Comparison of ENCODE assay signal across 27 cellular contexts in the genomic region with DNA sequence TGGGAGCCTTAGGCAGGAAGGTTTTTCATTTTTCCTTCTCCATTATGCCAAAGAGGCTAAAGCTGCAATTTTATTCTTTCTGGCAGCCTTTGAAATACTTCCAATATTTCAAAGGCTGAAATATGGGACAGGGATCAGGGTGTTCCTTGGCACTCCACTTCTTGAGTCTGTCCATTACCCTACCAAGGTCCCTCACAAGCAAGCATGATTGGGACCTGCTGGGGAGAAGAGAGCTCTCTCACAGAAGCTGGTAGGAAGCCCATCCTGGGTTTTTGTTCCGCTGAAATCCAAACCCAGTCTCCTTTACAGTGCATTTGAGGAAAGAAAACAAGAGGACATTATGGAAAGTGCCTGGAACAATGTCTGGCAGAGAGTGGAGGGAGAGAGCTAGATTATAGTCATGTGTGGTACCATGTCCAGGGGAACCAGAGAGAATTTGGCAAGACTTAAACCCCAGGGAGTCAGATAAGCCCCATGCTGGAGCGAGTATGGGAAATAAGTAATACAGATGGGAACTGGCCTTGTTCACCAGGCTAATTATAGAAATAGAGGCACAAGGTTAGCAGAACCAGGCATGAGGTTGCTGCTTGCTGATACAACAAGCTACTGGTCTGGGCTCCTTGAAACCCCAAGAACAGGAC.
"Had no signal": no experiment of that assay in that cellular context is flagged by ENCODE, and none has a peak within 500 bp of the region (broad histone marks: within the 10 kb centered on the region; RNA-seq: fewer than 3 reads in every experiment).

No MANE protein-coding gene starts in this region.

- H3K4me1 ChIP-seq: adrenal gland, body of pancreas, colonic mucosa, foreskin keratinocyte, gastrocnemius medialis had no signal

- H3K36me3 ChIP-seq: adrenal gland, colonic mucosa, gastrocnemius medialis had no signal

- H3K9me3 ChIP-seq: adrenal gland, body of pancreas, colonic mucosa, gastrocnemius medialis had no signal

- ATAC-seq: activated CD4-positive, alpha-beta T cell treated with anti-CD3 and anti-CD28 coated beads for 36 hours; activated CD8-positive, alpha-beta memory T cell treated with anti-CD3 and anti-CD28 coated beads, Interleukin-2, amount 10 ng/mL, durations not matched to agents 7 days and 5 days; activated CD8-positive, alpha-beta T cell treated with anti-CD3 and anti-CD28 coated beads, Interleukin-2, amount 10 ng/mL, durations not matched to agents 7 days and 5 days; activated naive CD8-positive, alpha-beta T cell treated with anti-CD3 and anti-CD28 coated beads, Interleukin-2, amount 50 U/mL, for 24 hours; body of pancreas; foreskin keratinocyte; gastrocnemius medialis had no signal

- H3K27ac ChIP-seq: adrenal gland, body of pancreas, colonic mucosa, epithelial cell of prostate, foreskin keratinocyte, gastrocnemius medialis had no signal

- H3K27me3 ChIP-seq: adrenal gland, body of pancreas, colonic mucosa had no signal

- DNase-seq: activated CD4-positive, alpha-beta memory T cell treated with anti-CD3 and anti-CD28 coated beads for 36 hours; activated CD4-positive, alpha-beta T cell treated with anti-CD3 and anti-CD28 coated beads for 36 hours; activated CD4-positive, alpha-beta T cell treated with anti-CD3 and anti-CD28 coated beads, Interleukin-2, amount 10 ng/mL, durations not matched to agents 24 days and 14 days; activated CD4-positive, CD25-positive, alpha-beta regulatory T cell; activated CD4-positive, CD25-positive, alpha-beta regulatory T cell treated with anti-CD3 and anti-CD28 coated beads, Interleukin-2, amount 50 U/mL, for 72 hours; activated CD8-positive, alpha-beta memory T cell treated with anti-CD3 and anti-CD28 coated beads, Interleukin-2, amount 10 ng/mL, durations not matched to agents 7 days and 5 days; activated CD8-positive, alpha-beta memory T cell treated with anti-CD3 and anti-CD28 coated beads, Interleukin-2, amount 50 U/mL, for 4 hours; activated CD8-positive, alpha-beta T cell treated with anti-CD3 and anti-CD28 coated beads, Interleukin-2, amount 10 ng/mL, durations not matched to agents 7 days and 5 days; activated effector memory CD4-positive, alpha-beta T cell treated with anti-CD3 and anti-CD28 coated beads, Interleukin-2, amount 50 U/mL, for 16 hours; activated naive CD4-positive, alpha-beta T cell treated with anti-CD3 and anti-CD28 coated beads for 36 hours; activated naive CD8-positive, alpha-beta T cell treated with anti-CD3 and anti-CD28 coated beads for 36 hours; activated naive CD8-positive, alpha-beta T cell treated with anti-CD3 and anti-CD28 coated beads, Interleukin-2, amount 50 U/mL, for 24 hours; activated T-cell treated with anti-CD3 and anti-CD28 coated beads, Interleukin-2, amount 50 U/mL, for 1 hour; activated T-cell treated with anti-CD3 and anti-CD28 coated beads, Interleukin-2, amount 50 U/mL, for 48 hours; adrenal gland; amygdala; aorta; body of pancreas; central memory CD4-positive, alpha-beta T cell; cerebellar nuclear complex; colonic mucosa; effector CD8-positive, alpha-beta T cell; foreskin keratinocyte; gastrocnemius medialis; glutamatergic neuron; T-helper 2 cell had no signal

- H3K4me3 ChIP-seq: adrenal gland, body of pancreas, colonic mucosa, gastrocnemius medialis had no signal
